Comparison of ENCODE assay signal across 1 cellular context in genomic region chr4:3516836-3517730, GRCh38.
TF ChIP-seq lines count a peak whose summit lies in the region.

No MANE protein-coding gene starts in this region.

TF ChIP-seq in HepG2, 621 proteins besides CTCF, POLR2A, EP300 and RAD21 (continued from another document):
- TF ChIP-seq, protein P1, sequence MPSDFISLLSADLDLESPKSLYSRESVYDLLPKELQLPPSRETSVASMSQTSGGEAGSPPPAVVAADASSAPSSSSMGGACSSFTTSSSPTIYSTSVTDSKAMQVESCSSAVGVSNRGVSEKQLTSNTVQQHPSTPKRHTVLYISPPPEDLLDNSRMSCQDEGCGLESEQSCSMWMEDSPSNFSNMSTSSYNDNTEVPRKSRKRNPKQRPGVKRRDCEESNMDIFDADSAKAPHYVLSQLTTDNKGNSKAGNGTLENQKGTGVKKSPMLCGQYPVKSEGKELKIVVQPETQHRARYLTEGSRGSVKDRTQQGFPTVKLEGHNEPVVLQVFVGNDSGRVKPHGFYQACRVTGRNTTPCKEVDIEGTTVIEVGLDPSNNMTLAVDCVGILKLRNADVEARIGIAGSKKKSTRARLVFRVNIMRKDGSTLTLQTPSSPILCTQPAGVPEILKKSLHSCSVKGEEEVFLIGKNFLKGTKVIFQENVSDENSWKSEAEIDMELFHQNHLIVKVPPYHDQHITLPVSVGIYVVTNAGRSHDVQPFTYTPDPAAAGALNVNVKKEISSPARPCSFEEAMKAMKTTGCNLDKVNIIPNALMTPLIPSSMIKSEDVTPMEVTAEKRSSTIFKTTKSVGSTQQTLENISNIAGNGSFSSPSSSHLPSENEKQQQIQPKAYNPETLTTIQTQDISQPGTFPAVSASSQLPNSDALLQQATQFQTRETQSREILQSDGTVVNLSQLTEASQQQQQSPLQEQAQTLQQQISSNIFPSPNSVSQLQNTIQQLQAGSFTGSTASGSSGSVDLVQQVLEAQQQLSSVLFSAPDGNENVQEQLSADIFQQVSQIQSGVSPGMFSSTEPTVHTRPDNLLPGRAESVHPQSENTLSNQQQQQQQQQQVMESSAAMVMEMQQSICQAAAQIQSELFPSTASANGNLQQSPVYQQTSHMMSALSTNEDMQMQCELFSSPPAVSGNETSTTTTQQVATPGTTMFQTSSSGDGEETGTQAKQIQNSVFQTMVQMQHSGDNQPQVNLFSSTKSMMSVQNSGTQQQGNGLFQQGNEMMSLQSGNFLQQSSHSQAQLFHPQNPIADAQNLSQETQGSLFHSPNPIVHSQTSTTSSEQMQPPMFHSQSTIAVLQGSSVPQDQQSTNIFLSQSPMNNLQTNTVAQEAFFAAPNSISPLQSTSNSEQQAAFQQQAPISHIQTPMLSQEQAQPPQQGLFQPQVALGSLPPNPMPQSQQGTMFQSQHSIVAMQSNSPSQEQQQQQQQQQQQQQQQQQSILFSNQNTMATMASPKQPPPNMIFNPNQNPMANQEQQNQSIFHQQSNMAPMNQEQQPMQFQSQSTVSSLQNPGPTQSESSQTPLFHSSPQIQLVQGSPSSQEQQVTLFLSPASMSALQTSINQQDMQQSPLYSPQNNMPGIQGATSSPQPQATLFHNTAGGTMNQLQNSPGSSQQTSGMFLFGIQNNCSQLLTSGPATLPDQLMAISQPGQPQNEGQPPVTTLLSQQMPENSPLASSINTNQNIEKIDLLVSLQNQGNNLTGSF (CRISPR knock-in tag; IDR thresholded peaks at IDR 0.05): no peak
- TF ChIP-seq NFIB (CRISPR knock-in tag; IDR thresholded peaks at IDR 0.05; ENCODE audit: borderline replicate concordance): no peak
- TF ChIP-seq MAF1 (CRISPR knock-in tag; IDR thresholded peaks at IDR 0.05; ENCODE audit: borderline replicate concordance): no peak
